Comparison of ENCODE assay signal across 1 cellular context in the genomic region with DNA sequence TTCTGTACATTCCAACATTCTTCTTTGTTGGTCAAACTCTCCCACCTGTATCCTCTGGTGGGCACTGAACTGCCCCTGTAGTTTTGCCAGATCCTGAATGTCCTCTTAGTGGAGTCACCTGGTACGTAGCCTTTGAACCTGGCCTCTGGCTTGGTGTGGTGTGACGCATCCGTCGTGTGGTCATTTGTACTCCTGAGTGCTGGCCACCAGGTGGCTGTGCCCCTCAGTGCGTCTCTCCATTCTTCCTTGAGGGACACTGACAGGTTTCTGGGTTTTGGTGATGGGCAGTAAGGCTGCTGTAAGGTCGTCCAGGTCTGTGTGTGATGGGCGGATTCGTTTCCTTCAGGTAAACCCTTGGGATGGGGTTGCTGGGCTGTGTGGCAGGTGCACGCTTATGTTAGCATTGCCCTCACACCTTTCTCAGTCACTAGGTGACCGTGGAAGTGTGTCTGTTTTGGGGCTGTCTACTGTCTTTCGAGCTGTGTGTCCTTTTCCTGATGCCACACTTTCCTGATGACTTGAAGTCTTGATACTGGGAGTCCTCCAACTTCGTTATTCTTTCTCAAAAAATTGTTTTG.
TF ChIP-seq lines count a peak whose summit lies in the region.

No MANE protein-coding gene starts in this region.

TF ChIP-seq in GM23338, 12 proteins besides CTCF, POLR2A, EP300 and RAD21 (continued from another document):
- TF ChIP-seq EZH2 (IDR thresholded peaks at IDR 0.05; ENCODE audit: low read depth, unreplicated experiment) = no peak
- no peak for TF ChIP-seq ZNF114 (CRISPR knock-in tag; IDR thresholded peaks at IDR 0.05)
- TF ChIP-seq EZH2phosphoT487 (IDR thresholded peaks at IDR 0.05; ENCODE audit: unreplicated experiment) = no peak
